ENCODE assay signal across 8 cellular contexts in the genomic region with DNA sequence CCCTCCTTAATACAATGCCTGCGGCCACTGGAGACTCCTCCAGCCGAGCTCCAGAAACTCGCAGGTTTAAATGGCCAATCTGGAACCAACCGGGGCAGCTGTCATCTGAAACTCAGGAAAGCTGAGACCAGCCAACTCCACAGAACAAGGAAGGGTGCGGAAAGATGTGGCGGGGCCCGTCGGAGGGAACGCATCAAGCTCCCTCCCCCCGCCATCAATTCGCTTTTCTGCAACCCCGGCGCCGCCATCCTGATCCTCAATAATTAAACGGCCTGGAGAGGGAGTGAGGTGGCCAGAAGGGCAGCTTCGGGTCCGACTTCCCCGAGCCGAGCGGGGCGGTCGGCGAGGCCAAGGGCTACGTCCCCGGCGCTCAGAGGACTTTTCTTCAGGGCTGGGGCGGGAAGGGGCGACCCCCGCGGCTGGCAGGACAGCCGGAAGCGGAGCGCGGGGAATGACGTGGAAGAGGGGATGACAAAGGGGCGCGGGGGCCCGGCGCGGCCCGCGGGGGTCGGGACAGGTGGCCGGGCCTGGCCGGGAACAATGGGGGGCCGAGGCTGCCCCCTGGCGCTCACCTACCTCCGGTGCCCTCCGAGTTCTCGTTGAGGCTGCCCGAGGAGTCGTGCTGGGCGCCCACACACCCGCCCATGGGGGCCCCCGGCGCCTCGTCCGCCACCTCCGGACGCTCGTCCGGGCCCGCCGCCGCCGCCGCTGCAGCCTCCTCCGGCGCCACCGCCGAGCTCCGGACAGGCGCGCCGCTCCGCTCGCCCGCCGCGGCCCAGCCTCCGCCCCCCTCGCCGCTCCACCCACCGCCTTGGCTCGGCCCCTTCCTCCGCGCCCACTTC.
DNase-seq lines count a peak whose midpoint lies in the region; ATAC-seq and TF ChIP-seq lines count a peak whose summit lies in the region.

A gene with protein sequence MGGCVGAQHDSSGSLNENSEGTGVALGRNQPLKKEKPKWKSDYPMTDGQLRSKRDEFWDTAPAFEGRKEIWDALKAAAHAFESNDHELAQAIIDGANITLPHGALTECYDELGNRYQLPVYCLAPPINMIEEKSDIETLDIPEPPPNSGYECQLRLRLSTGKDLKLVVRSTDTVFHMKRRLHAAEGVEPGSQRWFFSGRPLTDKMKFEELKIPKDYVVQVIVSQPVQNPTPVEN (minus strand): TSS at position 745 of the 842 bp plus-strand sequence. CDS start 99 bp downstream, at position 646.

- peak within 1 kb of the TSS; percentile 96 for H3K4me3 ChIP-seq in WERI-Rb-1 (ENCODE audit: low read depth, low read length)

- peak within 1 kb of the TSS; percentile 99 for H3K27ac ChIP-seq in WERI-Rb-1
- peak within 1 kb of the TSS; percentile 70 for H3K27ac ChIP-seq in caudate nucleus (ENCODE audit: low read depth, low read length)

- peak; percentile 90 for ATAC-seq in HG02763 (IDR thresholded peaks at IDR 0.05; ENCODE audit: unreplicated experiment)

- peaks cover 16% of the 10 kb centered on the region for H3K36me3 ChIP-seq in WERI-Rb-1

- peak; percentile 74 for TF ChIP-seq CTCF in WERI-Rb-1 (IDR thresholded peaks at IDR 0.05; ENCODE audit: low read depth, low read length)

- no peaks in the 10 kb centered on the region for H3K9me3 ChIP-seq in WERI-Rb-1 (ENCODE audit: severe bottlenecking)

- H3K27me3 ChIP-seq in WERI-Rb-1 (ENCODE audit: insufficient read depth, low read depth, severe bottlenecking): no peaks in the 10 kb centered on the region

- DNase-seq in DMS79 treated with DMSO at 0.1 percent for 48 hours (lab: John Stamatoyannopoulos, UW): peak; percentile 30
- no peak for DNase-seq in DMS79 (lab: John Stamatoyannopoulos, UW)
- peak; percentile 25 for DNase-seq in NCI-H146 treated with DMSO at 0.1 percent for 48 hours (lab: John Stamatoyannopoulos, UW; ENCODE audit: unreplicated experiment)
- peak; percentile 80 for DNase-seq in WERI-Rb-1
- peak in 45 of 61 donors; percentile 13 to 88 (median 61) for DNase-seq in caudate nucleus (lab: John Stamatoyannopoulos, UW)
- DNase-seq in iris pigment epithelial cell (ENCODE audit: low read depth): peak; percentile 78
- peak; percentile 40 to 69 for DNase-seq in stimulated activated CD4-positive, alpha-beta T cell treated with anti-CD3 and anti-CD28 coated beads, Interleukin-12 subunit alpha, Interleukin-12 subunit beta, amount 100 ng/mL, for 24 hours (ENCODE audit: low read depth in 2 of 2)
